Comparison of ENCODE assay signal across 22 cellular contexts in the genomic region with DNA sequence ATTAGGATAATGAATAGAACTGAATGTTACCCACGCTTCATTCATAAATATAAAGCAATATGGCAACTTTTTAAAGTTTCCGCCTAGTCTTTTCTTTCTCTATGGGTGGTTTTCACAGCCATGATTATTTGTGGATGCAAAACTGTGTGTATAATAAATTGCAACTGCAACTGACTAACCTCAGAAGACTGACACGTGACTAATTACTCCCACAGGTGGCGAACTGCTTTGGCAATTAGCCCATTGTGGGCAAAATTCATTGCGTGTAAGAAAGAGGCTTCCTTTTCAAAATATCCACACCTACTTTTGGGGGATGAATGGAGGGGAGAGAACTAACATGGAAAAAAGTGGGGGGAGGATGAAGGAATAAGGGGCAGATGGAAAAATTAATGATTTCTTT.
"Had no signal": no experiment of that assay in that cellular context is flagged by ENCODE, and none has a peak within 500 bp of the region (broad histone marks: within the 10 kb centered on the region; RNA-seq: fewer than 3 reads in every experiment).

No MANE protein-coding gene starts in this region.

- ATAC-seq: activated naive CD4-positive, alpha-beta T cell treated with anti-CD3 and anti-CD28 coated beads, Interleukin-2, amount 50 U/mL, for 72 hours; activated T-helper 17 cell treated with anti-CD3 and anti-CD28 coated beads, Interleukin-2, amount 50 U/mL, for 72 hours; esophagus mucosa; left lung; naive thymus-derived CD8-positive, alpha-beta T cell; WTC11 had no signal

- DNase-seq: activated CD4-positive, alpha-beta T cell treated with anti-CD3 and anti-CD28 coated beads, Interleukin-2, amount 50 U/mL, for 4 hours; activated CD8-positive, alpha-beta memory T cell treated with anti-CD3 and anti-CD28 coated beads for 24 hours; activated CD8-positive, alpha-beta memory T cell treated with anti-CD3 and anti-CD28 coated beads, Interleukin-2, amount 50 U/mL, for 4 hours; activated T-cell treated with anti-CD3 and anti-CD28 coated beads, Interleukin-2, amount 50 U/mL, for 24 hours; aorta; central memory CD4-positive, alpha-beta T cell; effector memory CD4-positive, alpha-beta T cell; foreskin melanocyte; kidney glomerular epithelial cell; left lung; naive thymus-derived CD8-positive, alpha-beta T cell; retina; spleen; stimulated activated CD4-positive, alpha-beta T cell treated with anti-CD3 and anti-CD28 coated beads, Interleukin-4, amount 100 ng/mL, for 1 hour; stimulated activated naive CD4-positive, alpha-beta T cell; testis; trophoblast cell; uterus had no signal
